ENCODE assay signal across 1 cellular context in the genomic region with DNA sequence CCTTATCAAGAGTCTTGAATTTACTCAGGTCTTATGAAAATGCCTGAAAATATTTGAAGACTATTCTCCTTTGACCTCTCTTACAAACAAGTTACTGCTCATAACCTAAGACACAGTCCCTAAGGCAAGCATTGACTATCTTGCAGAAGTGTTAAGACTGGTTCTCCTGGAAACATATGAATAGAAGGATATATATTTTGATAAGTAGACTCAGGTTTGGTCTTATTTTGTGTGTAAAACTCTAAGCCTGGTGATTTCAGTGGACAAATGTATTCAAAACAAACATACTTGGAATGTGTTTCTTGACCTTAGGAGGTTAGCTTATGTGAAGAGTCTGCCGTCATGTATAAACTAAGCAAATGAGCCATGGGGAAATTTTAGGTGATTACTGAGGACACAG.
TF ChIP-seq lines count a peak whose summit lies in the region.

No MANE protein-coding gene starts in this region.

TF ChIP-seq in IMR-90, 13 proteins besides CTCF, POLR2A, EP300 and RAD21:
- TF ChIP-seq RCOR1 (IDR thresholded peaks at IDR 0.05; ENCODE audit: insufficient replicate concordance, low read length) = no peak
- TF ChIP-seq FOS (IDR thresholded peaks at IDR 0.05; ENCODE audit: low read depth, low read length) = no peak
